In genomic region chr2:31428001-31428418, GRCh38 we compare ENCODE assay signal across 11 cellular contexts. TPM values are rescaled to one million over a fixed set of nuclear protein-coding genes. Genes with fewer than 3 reads are reported as not detected.
A peak's percentile ranks its signal among the peaks of the same experiment; 100 is the strongest.
DNase-seq lines count a peak whose midpoint lies in the region; ATAC-seq, FAIRE-seq and TF ChIP-seq lines count a peak whose summit lies in the region.
"Had no signal": no experiment of that assay in that cellular context is flagged by ENCODE, and none has a peak within 500 bp of the region (broad histone marks: within the 10 kb centered on the region; RNA-seq: fewer than 3 reads in every experiment).

No MANE protein-coding gene starts in this region.

- TF ChIP-seq EP300 in HepG2 (IDR thresholded peaks at IDR 0.05; ENCODE audit: low read depth in 2 of 2, low read length in 2 of 2) (no peak), HepG2 (CRISPR knock-in tag; IDR thresholded peaks at IDR 0.05; ENCODE audit: borderline replicate concordance) (no peak)

- FAIRE-seq in bronchial epithelial cell (lab: Jason Lieb, UNC) (no peak), HepG2 (lab: Jason Lieb, UNC) (no peak)

- H3K27ac ChIP-seq in HepG2 (ENCODE audit: extremely low read length, insufficient read depth, low read length) = no peak overlapping the region

- peak; percentile 95 for ATAC-seq in HepG2
- no peak for ATAC-seq in naive thymus-derived CD8-positive, alpha-beta T cell
- ATAC-seq in stimulated activated naive B cell treated with anti-CD40 and anti-IgM and Interleukin-4, amounts not matched to agents 10 μg/mL and 1 μg/mL and 100 μg/mL, for 72 hours (replicated peaks) = no peak
- ATAC-seq: left cardiac atrium had no signal

- H3K9me3 Mint-ChIP-seq in activated naive CD8-positive, alpha-beta T cell treated with anti-CD3 and anti-CD28 coated beads for 36 hours = no peaks in the 10 kb centered on the region
- H3K9me3 Mint-ChIP-seq in naive thymus-derived CD8-positive, alpha-beta T cell = peaks cover 0 to 8% (median 0%) of the 10 kb centered on the region in 9 donors
- H3K9me3 Mint-ChIP-seq in stimulated activated naive B cell treated with anti-CD40 and anti-IgM and Interleukin-4, amounts not matched to agents 10 μg/mL and 1 μg/mL and 100 μg/mL, for 72 hours = peaks cover 0 to 2% of the 10 kb centered on the region in 2 donors

- H3K27me3 ChIP-seq in GM06990 (replicated peaks; ENCODE audit: control insufficient read depth, insufficient read depth, low read length) (no peaks in the 10 kb centered on the region; the same call in none of the 2 replicates), bronchial epithelial cell (ENCODE audit: control insufficient read depth, insufficient read depth, low read length) (no peaks in the 10 kb centered on the region), HepG2 (ENCODE audit: control insufficient read depth in 1 of 2, insufficient read depth in 2 of 2, low read length in 2 of 2) (peaks cover 0 to 9% of the 10 kb centered on the region in 2 experiments; a peak in 1 of 5 replicates)

- peaks cover 47% of the 10 kb centered on the region for H3K27me3 Mint-ChIP-seq in activated naive CD8-positive, alpha-beta T cell treated with anti-CD3 and anti-CD28 coated beads for 36 hours
- peaks cover 22 to 56% (median 38%) of the 10 kb centered on the region in 5 donors for H3K27me3 Mint-ChIP-seq in naive thymus-derived CD8-positive, alpha-beta T cell
- peaks cover 23 to 32% of the 10 kb centered on the region in 2 donors for H3K27me3 Mint-ChIP-seq in stimulated activated naive B cell treated with anti-CD40 and anti-IgM and Interleukin-4, amounts not matched to agents 10 μg/mL and 1 μg/mL and 100 μg/mL, for 72 hours

- CTCF ChIA-PET in HepG2 (lab: Yijun Ruan, JAX; ENCODE audit: low intra/inter-chr PET ratio, low total read pairs) = no interaction called here

- H3K27ac Mint-ChIP-seq in activated naive CD8-positive, alpha-beta T cell treated with anti-CD3 and anti-CD28 coated beads for 36 hours = no peak overlapping the region
- H3K27ac Mint-ChIP-seq in naive thymus-derived CD8-positive, alpha-beta T cell = no peak overlapping the region
- H3K27ac Mint-ChIP-seq in stimulated activated naive B cell treated with anti-CD40 and anti-IgM and Interleukin-4, amounts not matched to agents 10 μg/mL and 1 μg/mL and 100 μg/mL, for 72 hours = no peak overlapping the region

- intact Hi-C loops in HepG2 (cut with micrococcal nuclease; ENCODE audit: unreplicated experiment) = no loop called here

- H4K20me1 ChIP-seq in HepG2 (ENCODE audit: insufficient read depth, low read length) = no peaks in the 10 kb centered on the region

- DNase-seq in GM06990 (ENCODE audit: extremely low read depth, insufficient read length) = no peak
- peak; percentile 5 for DNase-seq in HuH-7 (ENCODE audit: low spot score)
- peak; percentile 65 for DNase-seq in bronchial epithelial cell (ENCODE audit: low read depth)
- DNase-seq in HepG2 (ENCODE audit: low spot score) = peak; percentile 14
- no peak for DNase-seq in activated naive CD8-positive, alpha-beta T cell treated with anti-CD3 and anti-CD28 coated beads for 36 hours
- DNase-seq in naive thymus-derived CD8-positive, alpha-beta T cell = no peak
- no peak for DNase-seq in stimulated activated naive B cell treated with anti-CD40 and anti-IgM and Interleukin-4, amounts not matched to agents 10 μg/mL and 1 μg/mL and 100 μg/mL, for 72 hours
- DNase-seq: left cardiac atrium; NCI-H2029 treated with DMSO at 0.1 percent for 48 hours; nucleus accumbens; stimulated activated naive CD4-positive, alpha-beta T cell had no signal

- in situ Hi-C loops in HepG2 (cut with HindIII; ENCODE audit: extremely low pct_ligation_motif_present, low pct_unique_long_range_greater_than_20kb) = no loop called here

- H3K9me3 ChIP-seq in HepG2 (ENCODE audit: low read length) = no peaks in the 10 kb centered on the region

- no peaks in the 10 kb centered on the region for H3K79me2 ChIP-seq in HepG2 (ENCODE audit: insufficient read depth, low read length)

- POLR2A ChIA-PET in HepG2 (lab: Yijun Ruan, JAX) = no interaction called here
- POLR2A ChIA-PET in naive thymus-derived CD8-positive, alpha-beta T cell (lab: Charles Lee) = interaction anchor here (0.8 kb wide), 1 partner anchor 100 kb away, joined by 3 read pairs; no protein-coding TSS in a partner anchor

- no peak for TF ChIP-seq POLR2A in HepG2 (IDR thresholded peaks at IDR 0.05; ENCODE audit: insufficient read depth in 1 of 2, low read depth in 2 of 2, low read length in 2 of 2)

- no TSS peak for BruUV-seq in HepG2 (replicated peaks; lab: Mats Ljungman, UMichigan)

- H2AFZ ChIP-seq in HepG2 (ENCODE audit: low read length) = no peak overlapping the region

- H3K36me3 ChIP-seq in GM06990 (ENCODE audit: control insufficient read depth, insufficient read depth, low read length) (no peaks in the 10 kb centered on the region), bronchial epithelial cell (ENCODE audit: control insufficient read depth, insufficient read depth, low read length) (no peaks in the 10 kb centered on the region), HepG2 (replicated peaks in 1 of 2; ENCODE audit: control insufficient read depth in 1 of 2, insufficient read depth in 2 of 2, low read length in 2 of 2) (no peaks in the 10 kb centered on the region)

- no peaks in the 10 kb centered on the region for H3K36me3 Mint-ChIP-seq in activated naive CD8-positive, alpha-beta T cell treated with anti-CD3 and anti-CD28 coated beads for 36 hours
- no peaks in the 10 kb centered on the region for H3K36me3 Mint-ChIP-seq in naive thymus-derived CD8-positive, alpha-beta T cell
- H3K36me3 Mint-ChIP-seq in stimulated activated naive B cell treated with anti-CD40 and anti-IgM and Interleukin-4, amounts not matched to agents 10 μg/mL and 1 μg/mL and 100 μg/mL, for 72 hours = no peaks in the 10 kb centered on the region

- TF ChIP-seq CTCF in GM06990 (IDR thresholded peaks at IDR 0.05; ENCODE audit: insufficient read depth, low read length, poor library complexity, severe bottlenecking) (peak; percentile 19), bronchial epithelial cell (IDR thresholded peaks at IDR 0.05; ENCODE audit: insufficient read depth, low read length, severe bottlenecking) (peak; percentile 58), HepG2 (CRISPR knock-in tag; IDR thresholded peaks at IDR 0.05) (0 out of 2 replicates have a peak, but pooled peaks have one; percentile 24)

- no peak overlapping the region for H3K4me2 ChIP-seq in HepG2 (ENCODE audit: low read depth, low read length)

- no peak overlapping the region for H3K4me3 Mint-ChIP-seq in activated naive CD8-positive, alpha-beta T cell treated with anti-CD3 and anti-CD28 coated beads for 36 hours
- H3K4me3 Mint-ChIP-seq in naive thymus-derived CD8-positive, alpha-beta T cell = no peak overlapping the region
- no peak overlapping the region for H3K4me3 Mint-ChIP-seq in stimulated activated naive B cell treated with anti-CD40 and anti-IgM and Interleukin-4, amounts not matched to agents 10 μg/mL and 1 μg/mL and 100 μg/mL, for 72 hours

- no peaks in the 10 kb centered on the region for H3K4me1 ChIP-seq in HepG2 (ENCODE audit: insufficient read depth, low read length)

- H3K4me1 Mint-ChIP-seq in activated naive CD8-positive, alpha-beta T cell treated with anti-CD3 and anti-CD28 coated beads for 36 hours = peaks cover 14% of the 10 kb centered on the region
- peaks cover 7 to 17% (median 14%) of the 10 kb centered on the region in 4 donors for H3K4me1 Mint-ChIP-seq in naive thymus-derived CD8-positive, alpha-beta T cell
- H3K4me1 Mint-ChIP-seq in stimulated activated naive B cell treated with anti-CD40 and anti-IgM and Interleukin-4, amounts not matched to agents 10 μg/mL and 1 μg/mL and 100 μg/mL, for 72 hours = peaks cover 0 to 2% of the 10 kb centered on the region in 2 donors

- H3K4me3 ChIP-seq in GM06990 (replicated peaks; ENCODE audit: low read depth, low read length) (no peak overlapping the region), bronchial epithelial cell (ENCODE audit: low read depth, low read length) (no peak overlapping the region), HepG2 (replicated peaks in 1 of 3; ENCODE audit: insufficient read depth in 1 of 3, low read depth in 2 of 3, low read length in 3 of 3) (no peak overlapping the region)

- 29% methylated on average over 2 of the region's 4 CpGs for WGBS in HepG2 (ENCODE audit: low lambda C conversion rate)

- H3K9ac ChIP-seq in HepG2 (ENCODE audit: insufficient read depth, low read depth, low read length) = no peak overlapping the region

- no peak for TF ChIP-seq RAD21 in HepG2 (CRISPR knock-in tag; IDR thresholded peaks at IDR 0.05)

TF ChIP-seq in HepG2, 621 proteins besides CTCF, POLR2A, EP300 and RAD21 (continues in another document):
- TF ChIP-seq HOXA5 (CRISPR knock-in tag; IDR thresholded peaks at IDR 0.05) (no peak), PITX1 (CRISPR knock-in tag; IDR thresholded peaks at IDR 0.05) (no peak), XBP1 (CRISPR knock-in tag; IDR thresholded peaks at IDR 0.05) (no peak), GTF3A (CRISPR knock-in tag; conservative IDR thresholded peaks at IDR 0.05) (no peak)

RNA-seq across cellular contexts. Expression of gene XDH, which starts 13.5 kb away (rescaled TPM):
- 1.9 and 6.1 TPM in 2 replicates for total RNA-seq in bronchial epithelial cell
- not detected in 2 replicates for total RNA-seq in HepG2 (2016; rRNA removed; fragmentation: Illumina TruSeq; extraction: Trizol)
- not detected in 2 replicates for total RNA-seq in HepG2 (2016; cell fraction: cytosol; rRNA removed; fragmentation: Illumina TruSeq; extraction: Trizol; ENCODE audit: low read depth)
- not detected in 2 replicates for total RNA-seq in HepG2 (2016; cell fraction: insoluble cytoplasmic fraction; rRNA removed; fragmentation: Illumina TruSeq; extraction: Trizol)
- total RNA-seq in HepG2 (2016; cell fraction: membrane; rRNA removed; fragmentation: Illumina TruSeq; extraction: Trizol) = not detected in 2 replicates
- not detected in 2 replicates for total RNA-seq in HepG2 (2016; cell fraction: nucleus; rRNA removed; fragmentation: Illumina TruSeq; extraction: Trizol)
- polyA plus RNA-seq in HepG2 (2011; rRNA removed) = not detected in 2 replicates
- polyA plus RNA-seq in HepG2 (2011; cell fraction: cytosol; rRNA removed) = not detected in 2 replicates
- not detected in 2 replicates for polyA plus RNA-seq in HepG2 (2011; cell fraction: nucleus; rRNA removed)
- not detected in 2 replicates for polyA plus RNA-seq in HepG2 (2012)
- polyA plus RNA-seq in HepG2 (2016; cell fraction: cytosol; fragmentation: Illumina TruSeq; extraction: Trizol; ENCODE audit: low read depth) = not detected in 2 replicates
- polyA plus RNA-seq in HepG2 (2016; cell fraction: insoluble cytoplasmic fraction; fragmentation: Illumina TruSeq; extraction: Trizol; ENCODE audit: low read depth) = not detected in 2 replicates
- not detected in 2 replicates for polyA plus RNA-seq in HepG2 (2016; cell fraction: membrane; fragmentation: Illumina TruSeq; extraction: Trizol; ENCODE audit: low read depth)
- polyA plus RNA-seq in HepG2 (2016; cell fraction: nucleus; fragmentation: Illumina TruSeq; extraction: Trizol; ENCODE audit: insufficient read depth, low read depth) = not detected in 2 replicates
- polyA minus RNA-seq in HepG2 (2011; rRNA and poly(A)+ RNA removed; ENCODE audit: low replicate concordance) = 0.19 TPM in 1 of 2 replicates, not detected in the other
- polyA minus RNA-seq in HepG2 (2011; cell fraction: cytosol; rRNA and poly(A)+ RNA removed) = not detected in 2 replicates
- not detected in 2 replicates for polyA minus RNA-seq in HepG2 (2011; cell fraction: nucleus; rRNA and poly(A)+ RNA removed)
- total RNA-seq in activated naive CD8-positive, alpha-beta T cell treated with anti-CD3 and anti-CD28 coated beads for 36 hours = not detected
- total RNA-seq in naive thymus-derived CD8-positive, alpha-beta T cell = not detected
- not detected for polyA plus RNA-seq in naive thymus-derived CD8-positive, alpha-beta T cell

Comparison
In these comparisons a context has a peak if more than half of its experiments do, and no peak if none do; other contexts are left out.
1. DNase-seq: peak in HuH-7 (single experiment), bronchial epithelial cell (single experiment) and HepG2 (single experiment); none in GM06990 (single experiment), activated naive CD8-positive, alpha-beta T cell treated with anti-CD3 and anti-CD28 coated beads for 36 hours (single experiment), naive thymus-derived CD8-positive, alpha-beta T cell (0 of 10) and stimulated activated naive B cell treated with anti-CD40 and anti-IgM and Interleukin-4, amounts not matched to agents 10 μg/mL and 1 μg/mL and 100 μg/mL, for 72 hours (single experiment).
2. Peak in every context shown above with its lines, with median percentiles within 50 percentile points of each other: CTCF ChIP-seq.